Comparison of ENCODE assay signal across 24 cellular contexts in genomic region chr2:204725693-204726092, GRCh38.
"Had no signal": no experiment of that assay in that cellular context is flagged by ENCODE, and none has a peak within 500 bp of the region (broad histone marks: within the 10 kb centered on the region; RNA-seq: fewer than 3 reads in every experiment).

No MANE protein-coding gene starts in this region.

- H3K27ac ChIP-seq: colonic mucosa, coronary artery, dorsolateral prefrontal cortex, epithelial cell of prostate, esophagus muscularis mucosa, esophagus squamous epithelium, foreskin keratinocyte, gastrocnemius medialis, gastroesophageal sphincter, heart left ventricle, heart right ventricle had no signal

- H3K27me3 Mint-ChIP-seq: dendritic cell treated with granulocyte-macrophage colony-stimulating factor and Interleukin-4, amounts not matched to agents 40 ng/mL and 50 ng/mL, for 4 days had no signal

- H3K4me3 Mint-ChIP-seq: dendritic cell treated with granulocyte-macrophage colony-stimulating factor and Interleukin-4, amounts not matched to agents 40 ng/mL and 50 ng/mL, for 4 days; effector memory CD8-positive, alpha-beta T cell; endodermal cell had no signal

- ATAC-seq: effector memory CD8-positive, alpha-beta T cell; esophagus mucosa; foreskin keratinocyte; gastrocnemius medialis; gastroesophageal sphincter; heart left ventricle; heart right ventricle had no signal

- H3K9me3 Mint-ChIP-seq: endodermal cell had no signal

- H3K27ac Mint-ChIP-seq: dendritic cell treated with granulocyte-macrophage colony-stimulating factor and Interleukin-4, amounts not matched to agents 40 ng/mL and 50 ng/mL, for 4 days; effector memory CD8-positive, alpha-beta T cell; endodermal cell had no signal

- DNase-seq: colonic mucosa; cortex of kidney; dermis blood vessel endothelial cell; dorsolateral prefrontal cortex; effector CD4-positive, alpha-beta T cell; effector CD8-positive, alpha-beta T cell; effector memory CD4-positive, alpha-beta T cell; effector memory CD8-positive, alpha-beta T cell; endodermal cell; erythroblast; esophagus squamous epithelium; foreskin fibroblast; foreskin keratinocyte; foreskin melanocyte; gastrocnemius medialis; glutamatergic neuron; heart left ventricle; heart right ventricle had no signal

- H3K4me3 ChIP-seq: colonic mucosa, coronary artery, dorsolateral prefrontal cortex, esophagus muscularis mucosa, esophagus squamous epithelium, gastrocnemius medialis, gastroesophageal sphincter, heart left ventricle, heart right ventricle had no signal

- H3K27me3 ChIP-seq: colonic mucosa, dorsolateral prefrontal cortex, esophagus muscularis mucosa, esophagus squamous epithelium, foreskin keratinocyte, gastrocnemius medialis, gastroesophageal sphincter, heart left ventricle, heart right ventricle had no signal

- H3K9me3 ChIP-seq: colonic mucosa, esophagus muscularis mucosa, esophagus squamous epithelium, gastrocnemius medialis, gastroesophageal sphincter, heart left ventricle, heart right ventricle had no signal

- H3K36me3 ChIP-seq: colonic mucosa, esophagus muscularis mucosa, esophagus squamous epithelium, gastrocnemius medialis, gastroesophageal sphincter, heart left ventricle, heart right ventricle had no signal

- H3K4me1 ChIP-seq: esophagus squamous epithelium, foreskin keratinocyte, gastrocnemius medialis, heart left ventricle, heart right ventricle had no signal
